In genomic region chr7:55951637-55952351, GRCh38 we compare ENCODE assay signal across 8 cellular contexts. TPM values are rescaled to one million over a fixed set of nuclear protein-coding genes. Genes with fewer than 3 reads are reported as not detected.
A peak's percentile ranks its signal among the peaks of the same experiment; 100 is the strongest.
DNase-seq lines count a peak whose midpoint lies in the region; ATAC-seq, FAIRE-seq and TF ChIP-seq lines count a peak whose summit lies in the region.

TSS of gene MRPS17 (plus strand) at chr7:55951877. CDS start at chr7:55953196, 1,319 bp downstream.

- TF ChIP-seq CTCF in brain (conservative IDR thresholded peaks at IDR 0.05) = no peak
- TF ChIP-seq CTCF in gastrocnemius medialis (IDR thresholded peaks at IDR 0.05 in 4 of 5, conservative IDR thresholded peaks at IDR 0.05 in 1 of 5) = peak in 1 of 5 experiments; percentile 36

- peaks cover 4% of the 10 kb centered on the region for H3K36me3 ChIP-seq in iPS DF 6.9 (ENCODE audit: control insufficient read depth, insufficient read depth, low read length)
- H3K36me3 ChIP-seq in gastrocnemius medialis = peaks cover 0 to 29% of the 10 kb centered on the region in 2 donors

- no peak within 1 kb of the TSS for H3K27ac ChIP-seq in iPS DF 6.9 (ENCODE audit: low read length)
- peak within 1 kb of the TSS; percentile 86 to 90 (median 88) for H3K27ac ChIP-seq in gastrocnemius medialis

- H3K9me3 Mint-ChIP-seq in brain = peaks cover 0 to 2% (median 0%) of the 10 kb centered on the region in 5 experiments

- ATAC-seq in HG03064 (IDR thresholded peaks at IDR 0.05; ENCODE audit: low read depth, unreplicated experiment) (peak; percentile 100), gastrocnemius medialis (peak; percentile 98 to 99)

- WGBS in iPS DF 6.9 (ENCODE audit: insufficient coverage, insufficient read length) = no CpG with 5 or more reads among the region's 53 CpGs

- in situ Hi-C loops in gastrocnemius medialis (cut with MboI; ENCODE audit: low sequenced_read_pairs in 4 of 4) = loop anchor here in 2 of 4 donors (5.0 to 25.0 kb wide), 3 partner anchors 64 to 314 kb away; partner anchors contain the start of genes CCT6A (in 1 of the 2), PSPH (in 1 of the 2), SUMF2 (in 1 of the 2) and ZNF713 (in 1 of the 2)

- H3K4me3 Mint-ChIP-seq in brain = peak within 1 kb of the TSS; percentile 96 to 100 (median 98)

- DNase-seq in NCI-H2107 treated with DMSO at 0.1 percent for 48 hours (lab: John Stamatoyannopoulos, UW; ENCODE audit: unreplicated experiment) (peak; percentile 87), UCSD-AML1 (lab: John Stamatoyannopoulos, UW; ENCODE audit: unreplicated experiment) (peak; percentile 75), iPS DF 6.9 (ENCODE audit: low read depth, low spot score) (peak; percentile 84), gastrocnemius medialis (peak; percentile 82 to 91)

- no peaks in the 10 kb centered on the region for H3K27me3 ChIP-seq in iPS DF 6.9 (ENCODE audit: control insufficient read depth, insufficient read depth, low read length)
- no peaks in the 10 kb centered on the region for H3K27me3 ChIP-seq in gastrocnemius medialis

- no peaks in the 10 kb centered on the region for H3K4me1 ChIP-seq in iPS DF 6.9 (ENCODE audit: control insufficient read depth, insufficient read depth, low read length)
- H3K4me1 ChIP-seq in gastrocnemius medialis = peaks cover 9 to 12% of the 10 kb centered on the region in 2 donors

- peaks cover 20% of the 10 kb centered on the region for H3K4me1 Mint-ChIP-seq in brain

- H3K27ac Mint-ChIP-seq in brain = peak within 1 kb of the TSS; percentile 95 to 99 (median 98)

- H3K27me3 Mint-ChIP-seq in brain = peaks cover 8% of the 10 kb centered on the region

- peaks cover 20% of the 10 kb centered on the region for H3K36me3 Mint-ChIP-seq in brain

- peak within 1 kb of the TSS; percentile 94 for H3K4me3 ChIP-seq in iPS DF 6.9 (ENCODE audit: low read length)
- H3K4me3 ChIP-seq in gastrocnemius medialis = peak within 1 kb of the TSS; percentile 78 to 99 (median 82)

- FAIRE-seq in A204.1 (lab: Jason Lieb, UNC) = peak; percentile 32

- no peaks in the 10 kb centered on the region for H3K9me3 ChIP-seq in iPS DF 6.9 (ENCODE audit: control insufficient read depth, insufficient read depth, low read length)
- no peaks in the 10 kb centered on the region for H3K9me3 ChIP-seq in gastrocnemius medialis

- TF ChIP-seq POLR2A in GM18526 (IDR thresholded peaks at IDR 0.05; ENCODE audit: extremely low read depth, insufficient read length) (peak; percentile 92), gastrocnemius medialis (IDR thresholded peaks at IDR 0.05) (peak; percentile 74 to 76)

- intact Hi-C loops in gastrocnemius medialis (cut with DNase I; ENCODE audit: low total_unique reads) = loop anchor here (1.0 to 5.0 kb wide), 3 partner anchors 13 to 584 kb away; partner anchors contain the start of genes LANCL2 and NIPSNAP2

RNA-seq across cellular contexts. Expression of gene MRPS17, which starts in this region (rescaled TPM):
- polyA plus RNA-seq in brain (ENCODE audit: insufficient read depth, low read depth, low replicate concordance) = 20.3 TPM
- 10 to 100 TPM; 14.0 to 38.3 (median 22.0) TPM for total RNA-seq in gastrocnemius medialis
